Comparison of ENCODE assay signal across 8 cellular contexts in the genomic region with DNA sequence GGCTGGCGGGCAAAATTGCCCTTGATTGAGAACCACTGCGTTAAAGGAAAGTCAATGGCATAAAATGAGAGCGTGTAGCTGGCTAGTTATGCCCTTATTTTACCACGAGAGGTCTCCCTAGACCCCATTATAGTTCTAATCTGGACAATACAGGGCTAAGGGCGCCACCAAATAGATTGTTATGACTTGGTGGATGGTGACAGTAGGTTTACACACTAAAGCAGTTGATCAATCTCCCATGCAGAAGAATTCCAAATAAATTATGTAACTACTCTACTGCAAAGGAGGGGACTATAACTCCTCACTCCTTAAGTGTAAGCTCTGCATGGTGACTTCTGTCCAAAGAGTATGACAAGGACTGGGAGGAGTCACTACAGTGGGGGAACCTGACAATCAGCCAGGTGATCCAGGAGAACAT. TPM values are rescaled to one million over a fixed set of nuclear protein-coding genes. Genes with fewer than 3 reads are reported as not detected.
DNase-seq lines count a peak whose midpoint lies in the region; ATAC-seq, FAIRE-seq and TF ChIP-seq lines count a peak whose summit lies in the region.

No MANE protein-coding gene starts in this region.

- H3K27ac ChIP-seq in gastroesophageal sphincter = no peak overlapping the region

- H3K4me1 ChIP-seq in gastroesophageal sphincter = peaks cover 0 to 8% (median 0%) of the 10 kb centered on the region in 3 donors

- peaks cover 3% of the 10 kb centered on the region for H3K4me1 Mint-ChIP-seq in activated T-helper 2 cell treated with anti-CD3 and anti-CD28 coated beads, Interferon-gamma antibody, Interleukin-2, Interleukin-4, amounts not matched to agents 10 μg/mL and 5 μg/mL and 100 μg/mL, durations not matched to agents 14 hours and 24 hours and 36 hours (ENCODE audit: low read depth)

- H3K27me3 ChIP-seq in gastroesophageal sphincter = no peaks in the 10 kb centered on the region

- no peak overlapping the region for H3K4me3 ChIP-seq in gastroesophageal sphincter

- H3K36me3 Mint-ChIP-seq in activated T-helper 2 cell treated with anti-CD3 and anti-CD28 coated beads, Interferon-gamma antibody, Interleukin-2, Interleukin-4, amounts not matched to agents 10 μg/mL and 5 μg/mL and 100 μg/mL, durations not matched to agents 14 hours and 24 hours and 36 hours (ENCODE audit: low read depth) = no peaks in the 10 kb centered on the region

- TF ChIP-seq CTCF in gastroesophageal sphincter (IDR thresholded peaks at IDR 0.05) (peak; percentile 72 to 91 (median 88)), omental fat pad (IDR thresholded peaks at IDR 0.05) (peak in 2 of 3 donors; percentile 68 to 84)

- intact Hi-C loops in activated T-helper 2 cell treated with anti-CD3 and anti-CD28 coated beads, Interferon-gamma antibody, Interleukin-2, Interleukin-4, amounts not matched to agents 10 μg/mL and 5 μg/mL and 100 μg/mL, durations not matched to agents 14 hours and 24 hours and 36 hours (cut with micrococcal nuclease) = loop anchor here (1.0 to 5.0 kb wide), 2 partner anchors 129 to 211 kb away; no protein-coding TSS in a partner anchor

- no peak overlapping the region for H3K4me3 Mint-ChIP-seq in activated T-helper 2 cell treated with anti-CD3 and anti-CD28 coated beads, Interferon-gamma antibody, Interleukin-2, Interleukin-4, amounts not matched to agents 10 μg/mL and 5 μg/mL and 100 μg/mL, durations not matched to agents 14 hours and 24 hours and 36 hours (ENCODE audit: low read depth)

- no peaks in the 10 kb centered on the region for H3K9me3 ChIP-seq in gastroesophageal sphincter

- peak; percentile 88 for ATAC-seq in gastroesophageal sphincter
- ATAC-seq in omental fat pad (ENCODE audit: low FRiP score) = peak; percentile 70

- no peak for TF ChIP-seq EP300 in gastroesophageal sphincter (IDR thresholded peaks at IDR 0.05)

- H3K9me3 Mint-ChIP-seq in activated T-helper 2 cell treated with anti-CD3 and anti-CD28 coated beads, Interferon-gamma antibody, Interleukin-2, Interleukin-4, amounts not matched to agents 10 μg/mL and 5 μg/mL and 100 μg/mL, durations not matched to agents 14 hours and 24 hours and 36 hours = no peaks in the 10 kb centered on the region

- H3K36me3 ChIP-seq in gastroesophageal sphincter = no peaks in the 10 kb centered on the region

- TF ChIP-seq POLR2A in GM12891 (IDR thresholded peaks at IDR 0.05; ENCODE audit: low read depth, low read length) = no peak
- TF ChIP-seq POLR2A in gastroesophageal sphincter (IDR thresholded peaks at IDR 0.05) = no peak

- 0 to 2% methylated on average over 5 of the region's 5 CpGs for WGBS in gastroesophageal sphincter (ENCODE audit: low coverage in 1 of 2), 2 donors

- DNase-seq in ACHN (peak; percentile 68), GM12891 (ENCODE audit: insufficient read length, low spot score) (peak; percentile 50), KG1 (lab: John Stamatoyannopoulos, UW) (peak; percentile 69), NOMO-1 treated with dmso at 0.1 percent for 144 hours (lab: John Stamatoyannopoulos, UW; ENCODE audit: unreplicated experiment) (peak; percentile 55), omental fat pad (ENCODE audit: low spot score) (no peak), NK-92 (lab: John Stamatoyannopoulos, UW; ENCODE audit: unreplicated experiment) (no peak)
- DNase-seq in activated T-helper 2 cell treated with anti-CD3 and anti-CD28 coated beads, Interferon-gamma antibody, Interleukin-2, Interleukin-4, amounts not matched to agents 10 μg/mL and 5 μg/mL and 100 μg/mL, durations not matched to agents 14 hours and 24 hours and 36 hours (ENCODE audit: low spot score) = peak; percentile 33

- in situ Hi-C loops in ACHN (cut with HindIII; ENCODE audit: low pct_ligation_motif_present, low pct_unique_long_range_greater_than_20kb, low sequenced_read_pairs) = no loop called here

- H3K27ac Mint-ChIP-seq in activated T-helper 2 cell treated with anti-CD3 and anti-CD28 coated beads, Interferon-gamma antibody, Interleukin-2, Interleukin-4, amounts not matched to agents 10 μg/mL and 5 μg/mL and 100 μg/mL, durations not matched to agents 14 hours and 24 hours and 36 hours = no peak overlapping the region

- H3K27me3 Mint-ChIP-seq in activated T-helper 2 cell treated with anti-CD3 and anti-CD28 coated beads, Interferon-gamma antibody, Interleukin-2, Interleukin-4, amounts not matched to agents 10 μg/mL and 5 μg/mL and 100 μg/mL, durations not matched to agents 14 hours and 24 hours and 36 hours (ENCODE audit: low read depth) = no peaks in the 10 kb centered on the region

- peak; percentile 89 for FAIRE-seq in GM12891 (lab: Jason Lieb, UNC)

TF ChIP-seq in GM12891, 5 proteins besides CTCF, POLR2A, EP300 and RAD21:
- no peak for TF ChIP-seq TAF1 (IDR thresholded peaks at IDR 0.05; ENCODE audit: low read depth, low read length)
- no peak for TF ChIP-seq PAX5 (IDR thresholded peaks at IDR 0.05; ENCODE audit: insufficient read depth, low read length, severe bottlenecking)
- TF ChIP-seq POLR2AphosphoS5 (IDR thresholded peaks at IDR 0.05; ENCODE audit: low read depth, low read length) = no peak
- TF ChIP-seq SPI1 (IDR thresholded peaks at IDR 0.05; ENCODE audit: low read depth, low read length) = no peak
- TF ChIP-seq POU2F2 (IDR thresholded peaks at IDR 0.05; ENCODE audit: low read depth, low read length) = no peak
TF ChIP-seq in GM12891: peak in this region for 0.

RNA-seq across cellular contexts. Expression of gene YPEL2, which starts 20.4 kb away (rescaled TPM):
- polyA plus RNA-seq in GM12891 (2012; ENCODE audit: low read depth, missing spikeins) = 1.3 TPM
- total RNA-seq in activated T-helper 2 cell treated with anti-CD3 and anti-CD28 coated beads, Interferon-gamma antibody, Interleukin-2, Interleukin-4, amounts not matched to agents 10 μg/mL and 5 μg/mL and 100 μg/mL, durations not matched to agents 14 hours and 24 hours and 36 hours = 5.0 and 5.3 TPM in 2 replicates
- total RNA-seq in gastroesophageal sphincter (10 to 100 TPM; 35.5 to 47.1 (median 40.6) TPM), omental fat pad (10 to 100 TPM; 34.3 to 53.6 (median 40.7) TPM)

Comparison
In these comparisons a context has a peak if more than half of its experiments do, and no peak if none do; other contexts are left out.
1. DNase-seq: peak in ACHN (single experiment), GM12891 (single experiment), KG1 (single experiment), NOMO-1 treated with dmso at 0.1 percent for 144 hours (single experiment) and activated T-helper 2 cell treated with anti-CD3 and anti-CD28 coated beads, Interferon-gamma antibody, Interleukin-2, Interleukin-4, amounts not matched to agents 10 μg/mL and 5 μg/mL and 100 μg/mL, durations not matched to agents 14 hours and 24 hours and 36 hours (single experiment); none in omental fat pad (single experiment) and NK-92 (single experiment).